27 cellular contexts compared by ENCODE assay signal in genomic region chr11:81219661-81220060, GRCh38.
"Had no signal": no experiment of that assay in that cellular context is flagged by ENCODE, and none has a peak within 500 bp of the region (broad histone marks: within the 10 kb centered on the region; RNA-seq: fewer than 3 reads in every experiment).

No MANE protein-coding gene starts in this region.

- H3K36me3 ChIP-seq: Peyer's patch, SJSA1 had no signal

- H3K27me3 Mint-ChIP-seq: activated CD4-positive, alpha-beta memory T cell treated with anti-CD3 and anti-CD28 coated beads for 36 hours; activated CD4-positive, alpha-beta T cell treated with anti-CD3 and anti-CD28 coated beads, Interleukin-2, amount 10 ng/mL, durations not matched to agents 24 days and 14 days; activated naive CD8-positive, alpha-beta T cell treated with anti-CD3 and anti-CD28 coated beads, Interleukin-2, amount 50 U/mL, for 24 hours; T-helper 17 cell had no signal

- H3K4me1 Mint-ChIP-seq: activated CD4-positive, alpha-beta T cell treated with anti-CD3 and anti-CD28 coated beads, Interleukin-2, amount 10 ng/mL, durations not matched to agents 24 days and 14 days; activated naive CD8-positive, alpha-beta T cell treated with anti-CD3 and anti-CD28 coated beads, Interleukin-2, amount 50 U/mL, for 24 hours; T-helper 17 cell; WTC11 had no signal

- H3K27ac ChIP-seq: Peyer's patch, RWPE1, SJSA1 had no signal

- H3K4me1 ChIP-seq: Peyer's patch, SJSA1 had no signal

- H3K4me3 Mint-ChIP-seq: activated CD4-positive, alpha-beta memory T cell treated with anti-CD3 and anti-CD28 coated beads for 36 hours; activated CD4-positive, alpha-beta T cell treated with anti-CD3 and anti-CD28 coated beads, Interleukin-2, amount 10 ng/mL, durations not matched to agents 24 days and 14 days; activated naive CD8-positive, alpha-beta T cell treated with anti-CD3 and anti-CD28 coated beads, Interleukin-2, amount 50 U/mL, for 24 hours; activated T-cell treated with anti-CD3 and anti-CD28 coated beads, Interleukin-2, amount 50 U/mL, for 4 hours; T-helper 17 cell; WTC11 had no signal

- DNase-seq: activated CD4-positive, alpha-beta memory T cell treated with anti-CD3 and anti-CD28 coated beads for 36 hours; activated CD4-positive, alpha-beta T cell treated with anti-CD3 and anti-CD28 coated beads for 1 hour; activated CD4-positive, alpha-beta T cell treated with anti-CD3 and anti-CD28 coated beads, Interleukin-2, amount 10 ng/mL, durations not matched to agents 24 days and 14 days; activated CD8-positive, alpha-beta memory T cell treated with anti-CD3 and anti-CD28 coated beads for 24 hours; activated effector memory CD4-positive, alpha-beta T cell treated with anti-CD3 and anti-CD28 coated beads, Interleukin-2, amount 50 U/mL, for 16 hours; activated naive CD4-positive, alpha-beta T cell treated with Interleukin-2 at 50 U/mL for 16 hours; activated naive CD8-positive, alpha-beta T cell treated with anti-CD3 and anti-CD28 coated beads, Interleukin-2, amount 50 U/mL, for 24 hours; activated T-cell treated with anti-CD3 and anti-CD28 coated beads, Interleukin-2, amount 50 U/mL, for 4 hours; amygdala; cerebellar nuclear complex; Kasumi-1; KBM-7; NCI-H1048; NCI-H1417; NCI-H1930; NCI-H2171; NCI-H2227 treated with DMSO at 0.1 percent for 48 hours; NCI-H69; Peyer's patch; Right ventricle myocardium superior; T-helper 17 cell; T-helper 9 cell had no signal

- ATAC-seq: activated naive CD4-positive, alpha-beta T cell treated with anti-CD3 and anti-CD28 coated beads, Interleukin-2, amount 50 U/mL, for 72 hours; activated naive CD8-positive, alpha-beta T cell treated with anti-CD3 and anti-CD28 coated beads, Interleukin-2, amount 50 U/mL, for 24 hours; activated T-cell treated with anti-CD3 and anti-CD28 coated beads, Interleukin-2, amount 50 U/mL, for 4 hours; SK-N-SH treated with all-trans-retinoic acid at 6 μM for 48 hours; T-helper 17 cell; WTC11 had no signal

- H3K9me3 Mint-ChIP-seq: activated CD4-positive, alpha-beta T cell treated with anti-CD3 and anti-CD28 coated beads, Interleukin-2, amount 10 ng/mL, durations not matched to agents 24 days and 14 days had no signal

- H3K27me3 ChIP-seq: Peyer's patch, SJSA1 had no signal

- H3K4me3 ChIP-seq: Peyer's patch, SJSA1 had no signal

- H3K27ac Mint-ChIP-seq: activated CD4-positive, alpha-beta memory T cell treated with anti-CD3 and anti-CD28 coated beads for 36 hours; activated CD4-positive, alpha-beta T cell treated with anti-CD3 and anti-CD28 coated beads, Interleukin-2, amount 10 ng/mL, durations not matched to agents 24 days and 14 days; activated naive CD4-positive, alpha-beta T cell treated with anti-CD3 and anti-CD28 coated beads, Interleukin-2, amount 50 U/mL, for 72 hours; activated naive CD8-positive, alpha-beta T cell treated with anti-CD3 and anti-CD28 coated beads, Interleukin-2, amount 50 U/mL, for 24 hours; T-helper 17 cell; WTC11 had no signal

- H3K9me3 ChIP-seq: Peyer's patch, SJSA1 had no signal

- H3K36me3 Mint-ChIP-seq: activated CD4-positive, alpha-beta memory T cell treated with anti-CD3 and anti-CD28 coated beads for 36 hours had no signal
